In the genomic region with DNA sequence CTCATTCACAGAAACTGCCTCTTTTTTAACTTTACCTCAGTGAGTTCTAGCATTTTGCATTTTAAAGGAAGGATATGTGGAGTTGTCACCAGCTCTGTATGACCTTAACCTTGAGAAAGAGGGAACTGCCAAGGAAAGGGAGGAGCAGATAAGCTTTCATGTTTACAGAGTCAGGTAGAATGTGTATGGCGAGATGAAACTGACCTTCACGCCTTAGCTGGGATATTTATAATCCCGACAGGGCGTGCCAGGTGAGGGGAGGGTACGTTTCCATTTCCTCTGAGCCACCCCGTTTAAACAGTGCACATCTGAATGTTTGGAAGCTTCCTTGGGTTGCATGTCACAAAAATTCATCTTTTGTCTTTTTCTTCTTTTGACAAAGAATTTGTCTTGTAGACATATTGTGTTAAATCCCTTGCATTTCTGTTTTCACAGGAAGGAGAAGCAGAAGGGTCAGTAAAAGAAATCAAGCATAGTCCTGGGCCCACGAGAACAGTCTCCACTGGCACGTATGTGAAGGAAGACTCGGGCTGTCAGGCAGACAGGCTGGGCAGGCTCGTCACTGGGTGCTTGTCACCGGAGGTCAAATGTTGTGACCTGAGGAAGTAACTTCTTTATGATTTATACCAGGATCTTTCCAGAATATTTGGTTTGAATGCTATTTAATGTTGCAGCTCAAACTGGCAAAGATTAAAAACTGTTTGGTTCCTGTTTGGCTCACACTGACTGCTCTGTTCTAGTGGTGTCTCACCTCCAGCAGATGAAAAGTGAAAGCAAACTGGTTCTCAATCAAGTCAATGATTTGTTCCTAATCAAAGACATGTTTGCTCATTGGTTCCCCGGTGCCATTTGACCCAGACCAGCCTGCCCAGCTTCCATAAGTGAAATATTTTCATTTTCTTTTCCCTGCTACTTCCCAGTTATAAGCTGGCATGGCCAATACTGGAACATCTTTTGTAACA, we compare ENCODE assay signal across 11 cellular contexts. TPM values are rescaled to one million over a fixed set of nuclear protein-coding genes. Genes with fewer than 3 reads are reported as not detected.
DNase-seq lines count a peak whose midpoint lies in the region; ATAC-seq, FAIRE-seq and TF ChIP-seq lines count a peak whose summit lies in the region.
"Had no signal": no experiment of that assay in that cellular context is flagged by ENCODE, and none has a peak within 500 bp of the region (broad histone marks: within the 10 kb centered on the region; RNA-seq: fewer than 3 reads in every experiment).

No MANE protein-coding gene starts in this region.

- H3K9me3 ChIP-seq in CD8-positive, alpha-beta memory T cell (ENCODE audit: low read length) = no peaks in the 10 kb centered on the region
- H3K9me3 ChIP-seq in mucosa of descending colon = no peaks in the 10 kb centered on the region

- FAIRE-seq in urothelium cell line (lab: Jason Lieb, UNC) = no peak

- H3K36me3 ChIP-seq in CD8-positive, alpha-beta memory T cell (ENCODE audit: insufficient read depth, low read length) = peaks cover 32% of the 10 kb centered on the region
- peaks cover 15% of the 10 kb centered on the region for H3K36me3 ChIP-seq in mucosa of descending colon (ENCODE audit: low read depth)

- H3K4me3 Mint-ChIP-seq in CD8-positive, alpha-beta memory T cell = peak overlapping the region; percentile 37 to 87 (median 81)
- H3K4me3 Mint-ChIP-seq in activated naive CD8-positive, alpha-beta T cell = peak overlapping the region; percentile 9
- H3K4me3 Mint-ChIP-seq: brain had no signal

- ATAC-seq in HG02763 (IDR thresholded peaks at IDR 0.05; ENCODE audit: unreplicated experiment) (peak; percentile 43), mucosa of descending colon (peak; percentile 94)

- no peak overlapping the region for H3K4me3 ChIP-seq in CD8-positive, alpha-beta memory T cell (ENCODE audit: low read length)
- H3K4me3 ChIP-seq in mucosa of descending colon = no peak overlapping the region

- peaks cover 24 to 46% (median 38%) of the 10 kb centered on the region in 3 donors for H3K4me1 Mint-ChIP-seq in CD8-positive, alpha-beta memory T cell
- peaks cover 14% of the 10 kb centered on the region for H3K4me1 Mint-ChIP-seq in activated naive CD8-positive, alpha-beta T cell (ENCODE audit: low read depth)
- H3K4me1 Mint-ChIP-seq: brain had no signal

- intact Hi-C loops in mucosa of descending colon (cut with DNase I, micrococcal nuclease) = loop anchor here in 1 of 2 donors (1.0 kb wide), 1 partner anchor 45 kb away; the partner anchor contains the start of gene MCM10

- CTCF ChIA-PET in CD8-positive, alpha-beta memory T cell (lab: Charles Lee) = interaction anchor here (1.1 kb wide), 1 partner anchor 8 kb away, joined by 3 read pairs; no protein-coding TSS in a partner anchor

- H3K27me3 ChIP-seq in CD8-positive, alpha-beta memory T cell (ENCODE audit: insufficient read depth, low read length, poor library complexity, severe bottlenecking) = no peaks in the 10 kb centered on the region

- H3K27me3 Mint-ChIP-seq in CD8-positive, alpha-beta memory T cell = no peaks in the 10 kb centered on the region
- no peaks in the 10 kb centered on the region for H3K27me3 Mint-ChIP-seq in activated naive CD8-positive, alpha-beta T cell
- H3K27me3 Mint-ChIP-seq: brain had no signal

- no peaks in the 10 kb centered on the region for H3K4me1 ChIP-seq in CD8-positive, alpha-beta memory T cell (ENCODE audit: insufficient read depth, low read length)
- H3K4me1 ChIP-seq in mucosa of descending colon (ENCODE audit: low read depth) = peaks cover 11% of the 10 kb centered on the region

- peaks cover 16 to 77% (median 35%) of the 10 kb centered on the region in 3 donors for H3K36me3 Mint-ChIP-seq in CD8-positive, alpha-beta memory T cell
- H3K36me3 Mint-ChIP-seq in activated naive CD8-positive, alpha-beta T cell = peaks cover 16% of the 10 kb centered on the region

- POLR2A ChIA-PET in CD8-positive, alpha-beta memory T cell (lab: Charles Lee) = interaction anchor here (1.0 kb wide), 1 partner anchor 16 kb away, joined by 4 read pairs; the partner anchor contains the start of gene OPTN

- no peaks in the 10 kb centered on the region for H3K9me3 Mint-ChIP-seq in CD8-positive, alpha-beta memory T cell
- H3K9me3 Mint-ChIP-seq in activated naive CD8-positive, alpha-beta T cell (ENCODE audit: low read depth) = no peaks in the 10 kb centered on the region
- H3K9me3 Mint-ChIP-seq: brain had no signal

- no peak for TF ChIP-seq CTCF in mucosa of descending colon (IDR thresholded peaks at IDR 0.05)

- H3K27ac ChIP-seq in CD8-positive, alpha-beta memory T cell (ENCODE audit: low read depth, low read length) = peak overlapping the region; percentile 8

- peak in 3 of 5 donors; percentile 10 to 56 (median 12) for DNase-seq in CD8-positive, alpha-beta memory T cell
- DNase-seq in mucosa of descending colon (peak in 2 of 3 donors; percentile 51 to 69), DMS 273 treated with DMSO at 0.1 percent for 48 hours (lab: John Stamatoyannopoulos, UW) (no peak), urothelium cell line (ENCODE audit: low spot score) (no peak), NCI-H2227 treated with DMSO at 0.1 percent for 48 hours (lab: John Stamatoyannopoulos, UW) (no peak)
- DNase-seq in stimulated activated CD8-positive, alpha-beta memory T cell treated with anti-CD3 and anti-CD28 coated beads, Interleukin-4, amount 100 ng/mL, for 48 hours = no peak
- DNase-seq: Karpas-422, occipital lobe had no signal

- H3K27ac Mint-ChIP-seq in CD8-positive, alpha-beta memory T cell = peak overlapping the region; percentile 76 to 98 (median 92)
- peak overlapping the region; percentile 43 for H3K27ac Mint-ChIP-seq in activated naive CD8-positive, alpha-beta T cell
- H3K27ac Mint-ChIP-seq: brain had no signal

RNA-seq across cellular contexts. Expression of gene OPTN, which starts 16.1 kb away (rescaled TPM):
- 10 to 100 TPM; 53.4 to 55.3 TPM for total RNA-seq in CD8-positive, alpha-beta memory T cell
- 96.9 TPM for polyA plus RNA-seq in CD8-positive, alpha-beta memory T cell
- total RNA-seq in mucosa of descending colon = 100 to 1,000 TPM in 2 of 3 donors, 10 to 100 TPM in 1; 92.1 to 148 (median 101) TPM

RNA-seq across cellular contexts. Expression of gene MCM10, which starts 45.2 kb away (rescaled TPM):
- 10 to 100 TPM; 71.3 to 73.1 TPM for total RNA-seq in CD8-positive, alpha-beta memory T cell
- not detected for polyA plus RNA-seq in CD8-positive, alpha-beta memory T cell
- total RNA-seq in mucosa of descending colon = 1 to 10 TPM; 1.6 to 8.6 (median 2.2) TPM

Comparison
In these comparisons a context has a peak if more than half of its experiments do, and no peak if none do; other contexts are left out.
1. DNase-seq: peak in CD8-positive, alpha-beta memory T cell (3 of 5) and mucosa of descending colon (2 of 3); none in DMS 273 treated with DMSO at 0.1 percent for 48 hours (single experiment), stimulated activated CD8-positive, alpha-beta memory T cell treated with anti-CD3 and anti-CD28 coated beads, Interleukin-4, amount 100 ng/mL, for 48 hours (single experiment), urothelium cell line (single experiment) and NCI-H2227 treated with DMSO at 0.1 percent for 48 hours (single experiment).
2. RNA of gene MCM10, which starts 45.2 kb away (total RNA-seq): 71.3 to 73.1 TPM in CD8-positive, alpha-beta memory T cell; 1.6 to 8.6 TPM in mucosa of descending colon; every median in the first group is over 4 times any median in the second.